In the genomic region with DNA sequence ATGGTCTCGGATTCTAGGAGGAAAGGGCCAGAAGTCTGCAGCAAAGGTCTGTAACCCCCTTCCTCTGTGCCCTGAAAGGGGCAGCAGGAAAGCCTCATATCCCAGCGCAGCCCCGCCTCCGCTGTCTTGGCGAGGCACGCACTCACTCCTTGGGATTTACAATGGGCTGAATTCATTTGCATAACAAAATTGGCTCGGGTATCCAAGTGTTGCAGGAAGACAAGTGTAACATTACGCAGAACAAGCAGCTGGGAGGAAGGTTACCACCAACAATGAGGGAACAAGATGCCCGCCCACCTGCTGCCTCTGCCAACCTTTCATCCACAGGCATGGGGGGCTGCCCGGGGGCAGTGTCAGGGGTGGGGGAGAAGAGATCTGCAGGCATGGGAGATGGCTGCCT, we compare ENCODE assay signal across 24 cellular contexts.
DNase-seq lines count a peak whose midpoint lies in the region; ATAC-seq, FAIRE-seq and TF ChIP-seq lines count a peak whose summit lies in the region.
"Had no signal": no experiment of that assay in that cellular context is flagged by ENCODE, and none has a peak within 500 bp of the region (broad histone marks: within the 10 kb centered on the region; RNA-seq: fewer than 3 reads in every experiment).

No MANE protein-coding gene starts in this region.

- H3K4me3 ChIP-seq in HAP-1 (no peak overlapping the region), mesenchymal stem cell (ENCODE audit: insufficient read depth in 1 of 2, low read depth in 1 of 2, low read length in 2 of 2) (no peak overlapping the region), HepG2 (replicated peaks in 1 of 3; ENCODE audit: insufficient read depth in 1 of 3, low read depth in 2 of 3, low read length in 3 of 3) (no peak overlapping the region)
- H3K4me3 ChIP-seq: lung, upper lobe of left lung had no signal

- peaks cover 50% of the 10 kb centered on the region for H3K4me1 ChIP-seq in HAP-1
- H3K4me1 ChIP-seq in mesenchymal stem cell (ENCODE audit: control insufficient read depth, insufficient read depth, low read depth, low read length) = no peaks in the 10 kb centered on the region
- no peaks in the 10 kb centered on the region for H3K4me1 ChIP-seq in HepG2 (ENCODE audit: insufficient read depth, low read length)

- no peaks in the 10 kb centered on the region for H3K79me2 ChIP-seq in HepG2 (ENCODE audit: insufficient read depth, low read length)

- no peaks in the 10 kb centered on the region for H3K9me3 ChIP-seq in HAP-1
- H3K9me3 ChIP-seq in mesenchymal stem cell (ENCODE audit: control insufficient read depth, low read length) = no peaks in the 10 kb centered on the region
- H3K9me3 ChIP-seq in HepG2 (ENCODE audit: low read length) = no peaks in the 10 kb centered on the region
- H3K9me3 ChIP-seq: upper lobe of left lung had no signal

- DNase-seq in DMS79 (lab: John Stamatoyannopoulos, UW) (peak; percentile 54), HAP-1 (ENCODE audit: low spot score in 2 of 2) (peak; percentile 83 to 89), NCI-H2171 treated with DMSO at 0.1 percent for 48 hours (lab: John Stamatoyannopoulos, UW) (peak; percentile 82), iPS DF 4.7 (ENCODE audit: extremely low read depth, low spot score) (peak; percentile 28), mesenchymal stem cell (no peak), HepG2 (ENCODE audit: low spot score) (no peak)
- DNase-seq in stimulated activated CD4-positive, alpha-beta T cell treated with anti-CD3 and anti-CD28 coated beads, Interleukin-2, amount 100 ng/mL, for 24 hours = no peak
- no peak for DNase-seq in activated CD8-positive, alpha-beta memory T cell treated with anti-CD3 and anti-CD28 coated beads, Interleukin-2, amount 50 U/mL, for 4 hours
- DNase-seq: activated CD8-positive, alpha-beta T cell treated with anti-CD3 and anti-CD28 coated beads for 36 hours; activated naive CD4-positive, alpha-beta T cell treated with anti-CD3 and anti-CD28 coated beads for 36 hours; activated T-cell treated with anti-CD3 and anti-CD28 coated beads, Interleukin-2, amount 50 U/mL, for 48 hours; CD8-positive, alpha-beta memory T cell; EL; head of caudate nucleus; NCI-H2081 treated with DMSO at 0.1 percent for 48 hours; NK-92 treated with Interleukin-12 subunit alpha and Interleukin-12 subunit beta, amount 100 ng/mL, for 24 hours; occipital lobe; stimulated activated CD4-positive, alpha-beta T cell treated with anti-CD3 and anti-CD28 coated beads, Interleukin-12 subunit alpha, Interleukin-12 subunit beta, amount 100 ng/mL, for 4 hours; upper lobe of left lung had no signal

- no peaks in the 10 kb centered on the region for H3K27me3 ChIP-seq in HAP-1 (ENCODE audit: low read depth)
- peaks cover 69 to 86% of the 10 kb centered on the region in 2 experiments for H3K27me3 ChIP-seq in mesenchymal stem cell (ENCODE audit: control insufficient read depth in 1 of 2, insufficient read depth in 1 of 2, low read length in 2 of 2)
- H3K27me3 ChIP-seq in HepG2 (ENCODE audit: control insufficient read depth in 1 of 2, insufficient read depth in 2 of 2, low read length in 2 of 2) = peaks cover 7 to 62% of the 10 kb centered on the region in 2 experiments

- H2AK5ac ChIP-seq in mesenchymal stem cell (ENCODE audit: low read length, severe bottlenecking) = no peak overlapping the region

- H2BK120ac ChIP-seq in mesenchymal stem cell (ENCODE audit: low read depth, low read length) = no peak overlapping the region

- H3K23ac ChIP-seq in mesenchymal stem cell (ENCODE audit: low read length in 2 of 2) = no peak overlapping the region

- H4K8ac ChIP-seq in mesenchymal stem cell (ENCODE audit: low read length) = no peak overlapping the region

- H3K9ac ChIP-seq in mesenchymal stem cell (ENCODE audit: low read length) (no peak overlapping the region), HepG2 (ENCODE audit: insufficient read depth, low read depth, low read length) (no peak overlapping the region)

- no peak for FAIRE-seq in HepG2 (lab: Jason Lieb, UNC)
- FAIRE-seq: endothelial cell of umbilical vein, keratinocyte, RCC 7860 had no signal

- WGBS in mesenchymal stem cell = 46% methylated on average over 10 of the region's 10 CpGs
- WGBS in HepG2 (ENCODE audit: low lambda C conversion rate) = 28% methylated on average over 6 of the region's 10 CpGs

- TF ChIP-seq POLR2A in HepG2 (IDR thresholded peaks at IDR 0.05; ENCODE audit: insufficient read depth in 1 of 2, low read depth in 2 of 2, low read length in 2 of 2) = no peak

- no peak overlapping the region for H3K4me2 ChIP-seq in mesenchymal stem cell (ENCODE audit: low read length, poor library complexity, severe bottlenecking)
- no peak overlapping the region for H3K4me2 ChIP-seq in HepG2 (ENCODE audit: low read depth, low read length)

- TF ChIP-seq RAD21 in HepG2 (CRISPR knock-in tag; IDR thresholded peaks at IDR 0.05) = no peak

- H3K79me1 ChIP-seq in mesenchymal stem cell (replicated peaks; ENCODE audit: low read length, poor library complexity, severe bottlenecking) = no peaks in the 10 kb centered on the region

- no peak overlapping the region for H3K14ac ChIP-seq in mesenchymal stem cell (ENCODE audit: low read length in 2 of 2)

- no peak overlapping the region for H2BK12ac ChIP-seq in mesenchymal stem cell (ENCODE audit: low read length in 2 of 2)

- TF ChIP-seq EP300 in HepG2 (IDR thresholded peaks at IDR 0.05; ENCODE audit: low read depth in 2 of 2, low read length in 2 of 2) (no peak), HepG2 (CRISPR knock-in tag; IDR thresholded peaks at IDR 0.05; ENCODE audit: borderline replicate concordance) (no peak)

- POLR2A ChIA-PET in HepG2 (lab: Yijun Ruan, JAX) = no interaction called here

- H3K27ac ChIP-seq in mesenchymal stem cell (ENCODE audit: low read length, poor library complexity, severe bottlenecking) (no peak overlapping the region), HepG2 (ENCODE audit: extremely low read length, insufficient read depth, low read length) (no peak overlapping the region)
- H3K27ac ChIP-seq: upper lobe of left lung had no signal

- BruUV-seq in HepG2 (replicated peaks; lab: Mats Ljungman, UMichigan) = no TSS peak

- no peak for TF ChIP-seq CTCF in HepG2 (CRISPR knock-in tag; IDR thresholded peaks at IDR 0.05)

- H3K36me3 ChIP-seq in HAP-1 (replicated peaks) (no peaks in the 10 kb centered on the region), mesenchymal stem cell (ENCODE audit: control insufficient read depth in 1 of 2, insufficient read depth in 2 of 2, low read depth in 1 of 2, low read length in 2 of 2) (no peaks in the 10 kb centered on the region), HepG2 (replicated peaks in 1 of 2; ENCODE audit: control insufficient read depth in 1 of 2, insufficient read depth in 2 of 2, low read length in 2 of 2) (no peaks in the 10 kb centered on the region)
- H3K36me3 ChIP-seq: upper lobe of left lung had no signal

- in situ Hi-C loops in HAP-1 (cut with MboI; ENCODE audit: low sequenced_read_pairs) (no loop called here), HepG2 (cut with HindIII; ENCODE audit: extremely low pct_ligation_motif_present, low pct_unique_long_range_greater_than_20kb) (no loop called here)

- CTCF ChIA-PET in HepG2 (lab: Yijun Ruan, JAX; ENCODE audit: low intra/inter-chr PET ratio, low total read pairs) = no interaction called here

- no peak overlapping the region for H4K91ac ChIP-seq in mesenchymal stem cell (ENCODE audit: low read length)

- intact Hi-C loops in HepG2 (cut with micrococcal nuclease; ENCODE audit: unreplicated experiment) = no loop called here

- H2BK15ac ChIP-seq in mesenchymal stem cell (ENCODE audit: low read depth, poor library complexity, severe bottlenecking) = no peak overlapping the region

- no peaks in the 10 kb centered on the region for H4K20me1 ChIP-seq in HepG2 (ENCODE audit: insufficient read depth, low read length)

- H2BK5ac ChIP-seq in mesenchymal stem cell (ENCODE audit: low read depth, low read length, poor library complexity, severe bottlenecking) = no peak overlapping the region

- ATAC-seq in HepG2 = no peak
- ATAC-seq: activated CD8-positive, alpha-beta T cell treated with anti-CD3 and anti-CD28 coated beads for 36 hours; HCT116 had no signal

- H3K4ac ChIP-seq in mesenchymal stem cell (ENCODE audit: low read depth in 1 of 2, low read length in 2 of 2) = no peak overlapping the region

- H2AFZ ChIP-seq in mesenchymal stem cell (ENCODE audit: low read depth, low read length) (no peak overlapping the region), HepG2 (ENCODE audit: low read length) (no peak overlapping the region)

- no peak overlapping the region for H3K18ac ChIP-seq in mesenchymal stem cell (ENCODE audit: low read depth in 1 of 2, low read length in 2 of 2)

TF ChIP-seq in HepG2, 621 proteins besides CTCF, POLR2A, EP300 and RAD21 (continues in another document):
- TF ChIP-seq, protein P1, sequence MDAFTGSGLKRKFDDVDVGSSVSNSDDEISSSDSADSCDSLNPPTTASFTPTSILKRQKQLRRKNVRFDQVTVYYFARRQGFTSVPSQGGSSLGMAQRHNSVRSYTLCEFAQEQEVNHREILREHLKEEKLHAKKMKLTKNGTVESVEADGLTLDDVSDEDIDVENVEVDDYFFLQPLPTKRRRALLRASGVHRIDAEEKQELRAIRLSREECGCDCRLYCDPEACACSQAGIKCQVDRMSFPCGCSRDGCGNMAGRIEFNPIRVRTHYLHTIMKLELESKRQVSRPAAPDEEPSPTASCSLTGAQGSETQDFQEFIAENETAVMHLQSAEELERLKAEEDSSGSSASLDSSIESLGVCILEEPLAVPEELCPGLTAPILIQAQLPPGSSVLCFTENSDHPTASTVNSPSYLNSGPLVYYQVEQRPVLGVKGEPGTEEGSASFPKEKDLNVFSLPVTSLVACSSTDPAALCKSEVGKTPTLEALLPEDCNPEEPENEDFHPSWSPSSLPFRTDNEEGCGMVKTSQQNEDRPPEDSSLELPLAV (CRISPR knock-in tag; conservative IDR thresholded peaks at IDR 0.05; ENCODE audit: low read depth) = no peak
- TF ChIP-seq SP5 (CRISPR knock-in tag; IDR thresholded peaks at IDR 0.05; ENCODE audit: borderline replicate concordance, low read depth) (no peak), GATAD1 (CRISPR knock-in tag; IDR thresholded peaks at IDR 0.05) (no peak)
- TF ChIP-seq, protein P2, sequence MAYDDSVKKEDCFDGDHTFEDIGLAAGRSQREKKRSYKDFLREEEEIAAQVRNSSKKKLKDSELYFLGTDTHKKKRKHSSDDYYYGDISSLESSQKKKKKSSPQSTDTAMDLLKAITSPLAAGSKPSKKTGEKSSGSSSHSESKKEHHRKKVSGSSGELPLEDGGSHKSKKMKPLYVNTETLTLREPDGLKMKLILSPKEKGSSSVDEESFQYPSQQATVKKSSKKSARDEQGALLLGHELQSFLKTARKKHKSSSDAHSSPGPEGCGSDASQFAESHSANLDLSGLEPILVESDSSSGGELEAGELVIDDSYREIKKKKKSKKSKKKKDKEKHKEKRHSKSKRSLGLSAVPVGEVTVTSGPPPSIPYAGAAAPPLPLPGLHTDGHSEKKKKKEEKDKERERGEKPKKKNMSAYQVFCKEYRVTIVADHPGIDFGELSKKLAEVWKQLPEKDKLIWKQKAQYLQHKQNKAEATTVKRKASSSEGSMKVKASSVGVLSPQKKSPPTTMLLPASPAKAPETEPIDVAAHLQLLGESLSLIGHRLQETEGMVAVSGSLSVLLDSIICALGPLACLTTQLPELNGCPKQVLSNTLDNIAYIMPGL (CRISPR knock-in tag; IDR thresholded peaks at IDR 0.05; ENCODE audit: borderline replicate concordance in 1 of 2, low read depth in 1 of 2) = no peak

Comparison
In these comparisons a context has a peak if more than half of its experiments do, and no peak if none do; other contexts are left out.
1. DNase-seq: peak in DMS79 (single experiment), HAP-1 (2 of 2), NCI-H2171 treated with DMSO at 0.1 percent for 48 hours (single experiment) and iPS DF 4.7 (single experiment); none in mesenchymal stem cell (single experiment), stimulated activated CD4-positive, alpha-beta T cell treated with anti-CD3 and anti-CD28 coated beads, Interleukin-2, amount 100 ng/mL, for 24 hours (0 of 2), activated CD8-positive, alpha-beta memory T cell treated with anti-CD3 and anti-CD28 coated beads, Interleukin-2, amount 50 U/mL, for 4 hours (single experiment) and HepG2 (single experiment).